Comparison of ENCODE assay signal across 2 cellular contexts in genomic region chr2:8535821-8536685, GRCh38.
TF ChIP-seq lines count a peak whose summit lies in the region.

No MANE protein-coding gene starts in this region.

TF ChIP-seq in SK-N-SH, 30 proteins besides CTCF, POLR2A, EP300 and RAD21 (continued from another document):
- no peak for TF ChIP-seq GABPA (IDR thresholded peaks at IDR 0.05; ENCODE audit: low read depth)
- no peak for TF ChIP-seq SIN3A (IDR thresholded peaks at IDR 0.05; ENCODE audit: borderline replicate concordance, low read depth, low read length)

TF ChIP-seq in WTC11, 78 proteins besides CTCF, POLR2A, EP300 and RAD21 (continued from another document):
- TF ChIP-seq FOXK1 (CRISPR knock-in tag; IDR thresholded peaks at IDR 0.05) (no peak), FOXJ3 (CRISPR knock-in tag; IDR thresholded peaks at IDR 0.05; ENCODE audit: borderline replicate concordance) (no peak), EMX1 (CRISPR knock-in tag; IDR thresholded peaks at IDR 0.05) (no peak), NR3C1 (CRISPR knock-in tag; conservative IDR thresholded peaks at IDR 0.05; ENCODE audit: low read depth) (no peak), CBFB (CRISPR knock-in tag; IDR thresholded peaks at IDR 0.05; ENCODE audit: low read depth) (no peak), PRRX2 (CRISPR knock-in tag; IDR thresholded peaks at IDR 0.05) (no peak), CDX4 (CRISPR knock-in tag; IDR thresholded peaks at IDR 0.05; ENCODE audit: borderline replicate concordance) (no peak), ZNF416 (CRISPR knock-in tag; IDR thresholded peaks at IDR 0.05) (no peak), ATF3 (CRISPR knock-in tag; conservative IDR thresholded peaks at IDR 0.05) (no peak), ZNF138 (CRISPR knock-in tag; conservative IDR thresholded peaks at IDR 0.05) (no peak), USF1 (CRISPR knock-in tag; IDR thresholded peaks at IDR 0.05) (no peak), HMGXB4 (CRISPR knock-in tag; IDR thresholded peaks at IDR 0.05) (no peak), OVOL2 (CRISPR knock-in tag; IDR thresholded peaks at IDR 0.05; ENCODE audit: borderline replicate concordance) (no peak), TP53 (CRISPR knock-in tag; IDR thresholded peaks at IDR 0.05) (no peak), RELA (CRISPR knock-in tag; IDR thresholded peaks at IDR 0.05; ENCODE audit: borderline replicate concordance) (no peak), ZNF263 (CRISPR knock-in tag; IDR thresholded peaks at IDR 0.05; ENCODE audit: low read depth) (no peak)
